21 cellular contexts compared by ENCODE assay signal in the genomic region with DNA sequence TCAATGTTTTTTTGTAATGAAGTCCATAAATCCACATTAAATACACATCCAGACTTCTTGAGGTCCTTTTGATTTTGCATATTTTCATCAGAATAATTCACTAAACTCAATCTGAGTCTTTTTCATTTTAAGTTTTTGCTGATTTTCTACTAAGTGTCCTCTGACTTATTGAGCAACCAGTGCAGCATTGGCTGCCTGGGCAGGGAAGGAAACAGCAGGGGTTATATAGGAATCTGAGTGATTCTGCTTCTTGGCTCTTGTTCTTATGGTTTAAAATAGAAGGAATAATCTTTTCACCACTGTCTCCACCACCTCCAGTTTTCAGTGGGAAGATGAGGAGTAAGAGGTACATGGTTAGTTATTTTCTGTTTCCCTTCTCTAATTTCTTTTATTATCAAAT.
"Had no signal": no experiment of that assay in that cellular context is flagged by ENCODE, and none has a peak within 500 bp of the region (broad histone marks: within the 10 kb centered on the region; RNA-seq: fewer than 3 reads in every experiment).

No MANE protein-coding gene starts in this region.

- H3K9me3 Mint-ChIP-seq: activated naive CD4-positive, alpha-beta T cell treated with anti-CD3 and anti-CD28 coated beads, Interleukin-2, amount 50 U/mL, for 24 hours; activated T-cell treated with anti-CD3 and anti-CD28 coated beads, Interleukin-2, amount 50 U/mL, for 24 hours; natural killer cell; T-cell had no signal

- H3K27ac Mint-ChIP-seq: activated CD8-positive, alpha-beta memory T cell treated with anti-CD3 and anti-CD28 coated beads, Interleukin-2, amount 10 ng/mL, durations not matched to agents 7 days and 5 days; activated naive CD4-positive, alpha-beta T cell treated with anti-CD3 and anti-CD28 coated beads, Interleukin-2, amount 50 U/mL, for 24 hours; activated T-cell treated with anti-CD3 and anti-CD28 coated beads, Interleukin-2, amount 50 U/mL, for 24 hours; effector memory CD8-positive, alpha-beta T cell; immature natural killer cell; natural killer cell; T-cell had no signal

- H3K27me3 ChIP-seq: breast epithelium, transverse colon, vagina had no signal

- H3K4me3 Mint-ChIP-seq: activated CD8-positive, alpha-beta memory T cell treated with anti-CD3 and anti-CD28 coated beads, Interleukin-2, amount 10 ng/mL, durations not matched to agents 7 days and 5 days; activated naive CD4-positive, alpha-beta T cell treated with anti-CD3 and anti-CD28 coated beads, Interleukin-2, amount 50 U/mL, for 24 hours; activated T-cell treated with anti-CD3 and anti-CD28 coated beads, Interleukin-2, amount 50 U/mL, for 24 hours; effector memory CD8-positive, alpha-beta T cell; immature natural killer cell; natural killer cell; T-cell had no signal

- H3K36me3 ChIP-seq: breast epithelium, transverse colon, vagina had no signal

- ATAC-seq: activated CD8-positive, alpha-beta memory T cell treated with anti-CD3 and anti-CD28 coated beads, Interleukin-2, amount 10 ng/mL, durations not matched to agents 7 days and 5 days; effector memory CD8-positive, alpha-beta T cell; natural killer cell; T-cell had no signal

- H3K9me3 ChIP-seq: breast epithelium, transverse colon, vagina had no signal

- H3K4me1 Mint-ChIP-seq: activated CD8-positive, alpha-beta memory T cell treated with anti-CD3 and anti-CD28 coated beads, Interleukin-2, amount 10 ng/mL, durations not matched to agents 7 days and 5 days; activated naive CD4-positive, alpha-beta T cell treated with anti-CD3 and anti-CD28 coated beads, Interleukin-2, amount 50 U/mL, for 24 hours; immature natural killer cell; natural killer cell; T-cell had no signal

- H3K4me3 ChIP-seq: breast epithelium, transverse colon, vagina had no signal

- H3K4me1 ChIP-seq: breast epithelium, transverse colon, vagina had no signal

- H3K36me3 Mint-ChIP-seq: activated CD8-positive, alpha-beta memory T cell treated with anti-CD3 and anti-CD28 coated beads, Interleukin-2, amount 10 ng/mL, durations not matched to agents 7 days and 5 days; activated naive CD4-positive, alpha-beta T cell treated with anti-CD3 and anti-CD28 coated beads, Interleukin-2, amount 50 U/mL, for 24 hours; immature natural killer cell; natural killer cell; T-cell had no signal

- DNase-seq: activated CD4-positive, alpha-beta T cell treated with anti-CD3 and anti-CD28 coated beads for 1 hour; activated CD4-positive, alpha-beta T cell treated with anti-CD3 and anti-CD28 coated beads, Interleukin-2, amount 50 U/mL, for 4 hours; activated CD8-positive, alpha-beta memory T cell treated with anti-CD3 and anti-CD28 coated beads, Interleukin-2, amount 10 ng/mL, durations not matched to agents 7 days and 5 days; activated effector memory CD4-positive, alpha-beta T cell treated with Interleukin-2 at 50 U/mL for 16 hours; activated T-cell treated with anti-CD3 and anti-CD28 coated beads, Interleukin-2, amount 50 U/mL, for 24 hours; amniotic stem cell; dermis blood vessel endothelial cell; effector memory CD8-positive, alpha-beta T cell; head of caudate nucleus; immature natural killer cell; mesendoderm; natural killer cell; stimulated activated naive CD4-positive, alpha-beta T cell; substantia nigra; T-cell; T-helper 9 cell; transverse colon had no signal

- H3K27ac ChIP-seq: epithelial cell of prostate, transverse colon, vagina had no signal
